ENCODE assay signal across 1 cellular context in the genomic region with DNA sequence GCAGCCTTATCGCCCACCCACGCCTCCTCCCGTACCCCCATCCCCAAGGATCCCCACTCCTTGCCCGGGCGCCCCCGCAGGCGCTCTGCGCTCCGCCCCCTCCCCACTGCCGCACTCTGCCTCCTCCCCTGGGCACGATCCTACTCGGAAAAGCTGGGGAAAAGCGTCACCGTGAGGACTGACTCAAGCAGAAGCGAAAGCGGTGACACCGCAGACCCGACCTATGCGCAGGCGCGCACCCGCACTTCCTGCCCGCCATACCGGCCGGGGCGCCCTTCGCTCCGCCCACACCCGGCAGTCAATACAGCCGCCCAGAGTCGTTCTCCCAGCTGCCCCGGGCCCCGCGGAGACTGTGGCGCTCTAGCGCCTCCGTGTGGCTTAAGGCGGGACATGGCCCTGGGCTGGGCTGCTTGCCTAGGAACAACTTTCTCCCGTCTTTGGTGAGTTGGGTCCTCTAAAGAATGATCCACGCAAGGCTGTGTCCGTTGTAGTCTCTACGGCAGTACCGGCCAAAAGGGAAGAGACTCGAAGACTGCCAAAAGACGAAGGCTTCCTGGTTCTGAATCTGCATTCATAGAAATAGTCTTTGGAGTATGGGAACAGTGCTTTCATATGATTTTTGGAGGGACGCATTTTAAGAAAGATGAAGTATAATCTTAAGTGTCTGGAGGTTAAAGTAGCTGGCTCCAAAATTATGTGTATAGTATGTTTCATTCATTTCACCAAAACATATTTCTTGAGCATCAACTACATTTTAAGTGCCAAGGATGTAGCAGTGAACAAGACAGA.
A peak's percentile ranks its signal among the peaks of the same experiment; 100 is the strongest.
TF ChIP-seq lines count a peak whose summit lies in the region.

Gene OMA1, minus strand, starts transcription at position 207 of the 789 bp plus-strand sequence. CDS start 7,432 bp downstream, outside the sequence.

TF ChIP-seq in GM23338, 12 proteins besides CTCF, POLR2A, EP300 and RAD21 (continued from another document):
- TF ChIP-seq ZNF462 (CRISPR knock-in tag; IDR thresholded peaks at IDR 0.05) (no peak), CREB1 (CRISPR knock-in tag; IDR thresholded peaks at IDR 0.05; ENCODE audit: low read depth) (peak; percentile 59), ZNF114 (CRISPR knock-in tag; IDR thresholded peaks at IDR 0.05) (no peak), ETS1 (IDR thresholded peaks at IDR 0.05) (peak; percentile 39; the same call in 1 of the 2 replicates)
TF ChIP-seq in GM23338: peak in this region for 3.
